In genomic region chr11:65661599-65662246, GRCh38 we compare ENCODE assay signal across 8 cellular contexts. TPM values are rescaled to one million over a fixed set of nuclear protein-coding genes. Genes with fewer than 3 reads are reported as not detected.
A peak's percentile ranks its signal among the peaks of the same experiment; 100 is the strongest.
DNase-seq lines count a peak whose midpoint lies in the region; ATAC-seq, FAIRE-seq and TF ChIP-seq lines count a peak whose summit lies in the region.

No MANE protein-coding gene starts in this region.

- peak overlapping the region; percentile 87 for H3K27ac Mint-ChIP-seq in chondrocyte (ENCODE audit: unreplicated experiment)

- no peak for ATAC-seq in A549

- H3K4me1 ChIP-seq in A549 (peaks cover 13% of the 10 kb centered on the region), KMS-11 (ENCODE audit: low read depth, poor library complexity, severe bottlenecking) (peaks cover 17% of the 10 kb centered on the region), mucosa of stomach (ENCODE audit: control insufficient read depth, insufficient read depth, low read length) (peaks cover 19% of the 10 kb centered on the region)

- POLR2A ChIA-PET in A549 (lab: Yijun Ruan, JAX) = interaction anchor here (1.5 to 3.4 kb wide), 2 partner anchors 9 to 207 kb away, joined by 3 to 27 read pairs; no protein-coding TSS in a partner anchor

- H3K79me2 ChIP-seq in KMS-11 (ENCODE audit: insufficient read depth, low read depth) = peaks cover 16% of the 10 kb centered on the region

- WGBS in A549 (ENCODE audit: missing lambda C conversion rate) = 66% methylated on average over 23 of the region's 25 CpGs

- in situ Hi-C loops in GM13977 (cut with MboI; ENCODE audit: low pct_unique_long_range_greater_than_20kb, low sequenced_read_pairs, unreplicated experiment) = no loop called here

- TF ChIP-seq RAD21 in A549 (conservative IDR thresholded peaks at IDR 0.05 in 1 of 2, IDR thresholded peaks at IDR 0.05 in 1 of 2) = no peak

- H3K4me1 Mint-ChIP-seq in chondrocyte (ENCODE audit: low read depth) = peaks cover 17% of the 10 kb centered on the region

- H3K9me3 ChIP-seq in A549 (no peaks in the 10 kb centered on the region), mucosa of stomach (ENCODE audit: control insufficient read depth, low read length) (no peaks in the 10 kb centered on the region)

- H3K9me3 Mint-ChIP-seq in chondrocyte (ENCODE audit: low read depth) = no peaks in the 10 kb centered on the region

- peak overlapping the region; percentile 96 to 98 for H3K27ac ChIP-seq in A549
- peak overlapping the region; percentile 89; the same call in 1 of the 2 replicates for H3K27ac ChIP-seq in KMS-11

- H3K27me3 ChIP-seq in KMS-11 (ENCODE audit: insufficient read depth, low read depth) (no peaks in the 10 kb centered on the region), mucosa of stomach (ENCODE audit: control insufficient read depth, insufficient read depth, low read length) (no peaks in the 10 kb centered on the region)

- H3K4me3 ChIP-seq in A549 = peak overlapping the region; percentile 100
- H3K4me3 ChIP-seq in KMS-11 (IDR thresholded peaks at IDR 0.05; ENCODE audit: insufficient read depth, low read depth, low read length) = no peak overlapping the region
- H3K4me3 ChIP-seq in mucosa of stomach (ENCODE audit: low read length) = peak overlapping the region; percentile 5

- peak overlapping the region; percentile 70 for H3K9ac ChIP-seq in KMS-11
- H3K9ac ChIP-seq in mucosa of stomach (ENCODE audit: low read length) = peak overlapping the region; percentile 99

- peaks cover 3% of the 10 kb centered on the region; the same call in 1 of the 2 replicates for H3K36me3 ChIP-seq in KMS-11 (ENCODE audit: insufficient read depth)
- H3K36me3 ChIP-seq in mucosa of stomach (ENCODE audit: control insufficient read depth, insufficient read depth, low read length) = peaks cover 12% of the 10 kb centered on the region

- TF ChIP-seq CTCF in A549 (IDR thresholded peaks at IDR 0.05) (no peak), KMS-11 (conservative IDR thresholded peaks at IDR 0.05; ENCODE audit: low read depth, low read length) (no peak), chondrocyte (IDR thresholded peaks at IDR 0.05) (no peak), GM13977 (IDR thresholded peaks at IDR 0.05; ENCODE audit: extremely low read depth, insufficient read depth, missing control alignments) (no peak)

- peak overlapping the region; percentile 79 for H3K4me3 Mint-ChIP-seq in chondrocyte (ENCODE audit: unreplicated experiment)

- H3K4me2 ChIP-seq in A549 (peak overlapping the region; percentile 94), KMS-11 (peak overlapping the region; percentile 94)

- H3K27me3 Mint-ChIP-seq in chondrocyte (ENCODE audit: low read depth) = no peaks in the 10 kb centered on the region

- CTCF ChIA-PET in A549 (lab: Yijun Ruan, JAX) = interaction anchor here (0.7 to 2.4 kb wide), 4 partner anchors 7 to 161 kb away, joined by 3 to 12 read pairs (median 4); no protein-coding TSS in a partner anchor

- H2AFZ ChIP-seq in KMS-11 (ENCODE audit: low read depth) = no peak overlapping the region; the same call in 1 of the 2 replicates

- no peak for FAIRE-seq in A549 (lab: Jason Lieb, UNC)

- no peak for DNase-seq in A549 (ENCODE audit: low read depth in 1 of 2, low spot score in 1 of 2)
- DNase-seq in chondrocyte (ENCODE audit: low spot score) = peak; percentile 89
- DNase-seq in GM13977 (ENCODE audit: low spot score) = no peak
- no peak for DNase-seq in SIG-M5 (lab: John Stamatoyannopoulos, UW)
- DNase-seq in erythroblast (lab: John Stamatoyannopoulos, UW) = no peak
- DNase-seq in COLO668 (lab: John Stamatoyannopoulos, UW; ENCODE audit: unreplicated experiment) = no peak

- H4K20me1 ChIP-seq in KMS-11 (ENCODE audit: insufficient read depth) = no peaks in the 10 kb centered on the region

- TF ChIP-seq EP300 in A549 (IDR thresholded peaks at IDR 0.05) = no peak

- no peak for TF ChIP-seq POLR2A in A549 (IDR thresholded peaks at IDR 0.05; ENCODE audit: low read length)
- TF ChIP-seq POLR2A in erythroblast (IDR thresholded peaks at IDR 0.05; ENCODE audit: low read length) = no peak

- peaks cover 27% of the 10 kb centered on the region for H3K36me3 Mint-ChIP-seq in chondrocyte (ENCODE audit: low read depth)

TF ChIP-seq in A549, 52 proteins besides CTCF, POLR2A, EP300 and RAD21 (continues in another document):
- no peak for TF ChIP-seq BCL3 (IDR thresholded peaks at IDR 0.05)
- TF ChIP-seq RNF2 (IDR thresholded peaks at IDR 0.05; ENCODE audit: borderline replicate concordance, low read depth) = no peak
- TF ChIP-seq RARB (CRISPR knock-in tag; IDR thresholded peaks at IDR 0.05) = no peak
- no peak for TF ChIP-seq CHD4 (IDR thresholded peaks at IDR 0.05; ENCODE audit: borderline replicate concordance)
- no peak for TF ChIP-seq POLR2AphosphoS2 (conservative IDR thresholded peaks at IDR 0.05; ENCODE audit: low read length)
- TF ChIP-seq RFX5 (IDR thresholded peaks at IDR 0.05) = no peak
- no peak for TF ChIP-seq MYC (IDR thresholded peaks at IDR 0.05; ENCODE audit: borderline replicate concordance, low read length)
- TF ChIP-seq MAX (IDR thresholded peaks at IDR 0.05) = no peak
- no peak for TF ChIP-seq BHLHE40 (IDR thresholded peaks at IDR 0.05; ENCODE audit: low read depth, low read length)
- TF ChIP-seq HES2 (IDR thresholded peaks at IDR 0.05) = no peak
- no peak for TF ChIP-seq KDM5A (IDR thresholded peaks at IDR 0.05)
- no peak for TF ChIP-seq JUNB (IDR thresholded peaks at IDR 0.05)
- no peak for TF ChIP-seq FOSB (CRISPR knock-in tag; IDR thresholded peaks at IDR 0.05)
- TF ChIP-seq FOSL2 (IDR thresholded peaks at IDR 0.05) = no peak
- no peak for TF ChIP-seq FOSL2 (CRISPR knock-in tag; IDR thresholded peaks at IDR 0.05)

RNA-seq across cellular contexts. Expression of gene RELA, which starts 1.0 kb away (rescaled TPM):
- polyA plus RNA-seq in A549 (2011; rRNA removed) = 28.9 and 31.8 TPM in 2 replicates
- polyA plus RNA-seq in A549 (2012; cell fraction: cytosol; rRNA removed) = 52.5 and 61.2 TPM in 2 replicates
- 90.0 and 117 TPM in 2 replicates for polyA plus RNA-seq in A549 (2012; cell fraction: nucleus; rRNA removed)
- polyA plus RNA-seq in A549 (2017; fragmentation: RNase III; extraction: RNeasy Plus Mini Kit Qiagen cat#74134 plus additional on column Dnase treatment) = 50.7 to 55.8 TPM (median 55.1 TPM) in 3 replicates
- polyA minus RNA-seq in A549 (2011; rRNA and poly(A)+ RNA removed) = 44.1 and 63.9 TPM in 2 replicates
- 65.3 to 73.6 TPM (median 72.7 TPM) in 3 replicates for total RNA-seq in chondrocyte

RNA-seq across cellular contexts. Expression of gene SIPA1, which starts 23.8 kb away (rescaled TPM):
- 9.9 and 10.4 TPM in 2 replicates for polyA plus RNA-seq in A549 (2011; rRNA removed)
- 20.3 and 32.5 TPM in 2 replicates for polyA plus RNA-seq in A549 (2012; cell fraction: cytosol; rRNA removed)
- 27.9 and 48.3 TPM in 2 replicates for polyA plus RNA-seq in A549 (2012; cell fraction: nucleus; rRNA removed)
- 16.9 to 21.3 TPM (median 17.4 TPM) in 3 replicates for polyA plus RNA-seq in A549 (2017; fragmentation: RNase III; extraction: RNeasy Plus Mini Kit Qiagen cat#74134 plus additional on column Dnase treatment)
- 9.6 and 15.2 TPM in 2 replicates for polyA minus RNA-seq in A549 (2011; rRNA and poly(A)+ RNA removed)
- 22.7 to 33.3 TPM (median 27.4 TPM) in 3 replicates for total RNA-seq in chondrocyte

RNA-seq across cellular contexts. Expression of gene PCNX3, which starts 46.1 kb away (rescaled TPM):
- polyA plus RNA-seq in A549 (2011; rRNA removed) = 14.2 and 17.2 TPM in 2 replicates
- 37.5 and 49.6 TPM in 2 replicates for polyA plus RNA-seq in A549 (2012; cell fraction: cytosol; rRNA removed)
- 142 and 197 TPM in 2 replicates for polyA plus RNA-seq in A549 (2012; cell fraction: nucleus; rRNA removed)
- polyA plus RNA-seq in A549 (2017; fragmentation: RNase III; extraction: RNeasy Plus Mini Kit Qiagen cat#74134 plus additional on column Dnase treatment) = 26.6 to 30.8 TPM (median 29.7 TPM) in 3 replicates
- 22.9 and 35.0 TPM in 2 replicates for polyA minus RNA-seq in A549 (2011; rRNA and poly(A)+ RNA removed)
- 32.6 to 57.7 TPM (median 36.3 TPM) in 3 replicates for total RNA-seq in chondrocyte

RNA-seq across cellular contexts. Expression of gene MAP3K11, which starts 47.7 kb away (rescaled TPM):
- polyA plus RNA-seq in A549 (2011; rRNA removed) (16.7 and 18.1 TPM in 2 replicates), A549 (2017; fragmentation: RNase III; extraction: RNeasy Plus Mini Kit Qiagen cat#74134 plus additional on column Dnase treatment) (30.9 to 34.9 TPM (median 34.5 TPM) in 3 replicates)
- polyA plus RNA-seq in A549 (2012; cell fraction: cytosol; rRNA removed) = 30.6 and 42.9 TPM in 2 replicates
- 47.1 and 61.0 TPM in 2 replicates for polyA plus RNA-seq in A549 (2012; cell fraction: nucleus; rRNA removed)
- polyA minus RNA-seq in A549 (2011; rRNA and poly(A)+ RNA removed) = 35.2 and 53.1 TPM in 2 replicates
- total RNA-seq in chondrocyte = 30.2 to 34.6 TPM (median 31.6 TPM) in 3 replicates

RNA-seq across cellular contexts. Expression of gene KAT5, which starts 50.3 kb away (rescaled TPM):
- polyA plus RNA-seq in A549 (2011; rRNA removed) (25.8 and 34.6 TPM in 2 replicates), A549 (2017; fragmentation: RNase III; extraction: RNeasy Plus Mini Kit Qiagen cat#74134 plus additional on column Dnase treatment) (39.8 to 44.7 TPM (median 41.2 TPM) in 3 replicates)
- 51.7 and 58.0 TPM in 2 replicates for polyA plus RNA-seq in A549 (2012; cell fraction: cytosol; rRNA removed)
- 95.5 and 97.4 TPM in 2 replicates for polyA plus RNA-seq in A549 (2012; cell fraction: nucleus; rRNA removed)
- 63.3 and 67.9 TPM in 2 replicates for polyA minus RNA-seq in A549 (2011; rRNA and poly(A)+ RNA removed)
- total RNA-seq in chondrocyte = 39.9 to 53.6 TPM (median 43.2 TPM) in 3 replicates
